Comparison of ENCODE assay signal across 8 cellular contexts in genomic region chr11:65416341-65417185, GRCh38. TPM values are rescaled to one million over a fixed set of nuclear protein-coding genes. Genes with fewer than 3 reads are reported as not detected.
A peak's percentile ranks its signal among the peaks of the same experiment; 100 is the strongest.
DNase-seq lines count a peak whose midpoint lies in the region; ATAC-seq and TF ChIP-seq lines count a peak whose summit lies in the region.

No MANE protein-coding gene starts in this region.

- H3K4me3 Mint-ChIP-seq in activated naive CD4-positive, alpha-beta T cell treated with anti-CD3 and anti-CD28 coated beads, Interleukin-2, amount 10 ng/mL, durations not matched to agents 7 days and 5 days = peak overlapping the region; percentile 87
- H3K4me3 Mint-ChIP-seq in osteocyte (ENCODE audit: unreplicated experiment) = peak overlapping the region; percentile 72

- peak; percentile 71 for DNase-seq in AML-193 (lab: John Stamatoyannopoulos, UW)
- peak; percentile 80 for DNase-seq in SK-MEL-5 (ENCODE audit: low read depth, low spot score)
- DNase-seq in activated naive CD4-positive, alpha-beta T cell treated with anti-CD3 and anti-CD28 coated beads, Interleukin-2, amount 10 ng/mL, durations not matched to agents 7 days and 5 days = peak; percentile 95
- DNase-seq in germinal center (ENCODE audit: low spot score) = peak; percentile 91
- peak; percentile 97 for DNase-seq in osteocyte (ENCODE audit: extremely low spot score, unreplicated experiment)
- DNase-seq in thoracic aorta (ENCODE audit: low spot score) = peak; percentile 73

- H2AFZ ChIP-seq in KMS-11 (ENCODE audit: low read depth) = 0 out of 2 replicates have a peak overlapping the region, but pooled peaks have one; percentile 32

- H3K27me3 ChIP-seq in KMS-11 (ENCODE audit: insufficient read depth, low read depth) (no peaks in the 10 kb centered on the region), thoracic aorta (replicated peaks; ENCODE audit: insufficient read depth) (no peaks in the 10 kb centered on the region)

- H3K9ac ChIP-seq in KMS-11 = peak overlapping the region; percentile 99

- H4K20me1 ChIP-seq in KMS-11 (ENCODE audit: insufficient read depth) = no peaks in the 10 kb centered on the region

- H3K4me1 Mint-ChIP-seq in activated naive CD4-positive, alpha-beta T cell treated with anti-CD3 and anti-CD28 coated beads, Interleukin-2, amount 10 ng/mL, durations not matched to agents 7 days and 5 days = peaks cover 49% of the 10 kb centered on the region
- H3K4me1 Mint-ChIP-seq in osteocyte (ENCODE audit: unreplicated experiment) = peaks cover 63% of the 10 kb centered on the region

- peak overlapping the region; percentile 97 for H3K27ac Mint-ChIP-seq in activated naive CD4-positive, alpha-beta T cell treated with anti-CD3 and anti-CD28 coated beads, Interleukin-2, amount 10 ng/mL, durations not matched to agents 7 days and 5 days
- peak overlapping the region; percentile 99 for H3K27ac Mint-ChIP-seq in osteocyte (ENCODE audit: unreplicated experiment)

- peaks cover 39% of the 10 kb centered on the region for H3K79me2 ChIP-seq in KMS-11 (ENCODE audit: insufficient read depth, low read depth)

- no peaks in the 10 kb centered on the region for H3K9me3 ChIP-seq in thoracic aorta

- no peaks in the 10 kb centered on the region for H3K9me3 Mint-ChIP-seq in activated naive CD4-positive, alpha-beta T cell treated with anti-CD3 and anti-CD28 coated beads, Interleukin-2, amount 10 ng/mL, durations not matched to agents 7 days and 5 days
- no peaks in the 10 kb centered on the region for H3K9me3 Mint-ChIP-seq in osteocyte (ENCODE audit: unreplicated experiment)

- H3K4me3 ChIP-seq in KMS-11 (IDR thresholded peaks at IDR 0.05; ENCODE audit: insufficient read depth, low read depth, low read length) (peak overlapping the region; percentile 45), thoracic aorta (peak overlapping the region; percentile 94)

- peak; percentile 89 for TF ChIP-seq CTCF in KMS-11 (conservative IDR thresholded peaks at IDR 0.05; ENCODE audit: low read depth, low read length)
- TF ChIP-seq CTCF in osteocyte (IDR thresholded peaks at IDR 0.05) = peak; percentile 97
- peak; percentile 96 for TF ChIP-seq CTCF in thoracic aorta (IDR thresholded peaks at IDR 0.05)

- H3K4me1 ChIP-seq in KMS-11 (ENCODE audit: low read depth, poor library complexity, severe bottlenecking) (peaks cover 44% of the 10 kb centered on the region), thoracic aorta (ENCODE audit: control insufficient read depth in 1 of 2, low read depth in 2 of 2) (peaks cover 39 to 52% of the 10 kb centered on the region in 2 donors)

- peak overlapping the region; percentile 99 for H3K4me2 ChIP-seq in KMS-11

- H3K36me3 Mint-ChIP-seq in activated naive CD4-positive, alpha-beta T cell treated with anti-CD3 and anti-CD28 coated beads, Interleukin-2, amount 10 ng/mL, durations not matched to agents 7 days and 5 days = peaks cover 8% of the 10 kb centered on the region
- peaks cover 2% of the 10 kb centered on the region for H3K36me3 Mint-ChIP-seq in osteocyte (ENCODE audit: unreplicated experiment)

- no peaks in the 10 kb centered on the region for H3K36me3 ChIP-seq in KMS-11 (ENCODE audit: insufficient read depth)
- peaks cover 10% of the 10 kb centered on the region for H3K36me3 ChIP-seq in thoracic aorta

- ATAC-seq in GM18909 (IDR thresholded peaks at IDR 0.05; ENCODE audit: poor library complexity, unreplicated experiment) (peak; percentile 32), thoracic aorta (ENCODE audit: insufficient number of reproducible peaks, low FRiP score, low read depth) (no peak)

- CTCF ChIA-PET in activated naive CD4-positive, alpha-beta T cell treated with anti-CD3 and anti-CD28 coated beads, Interleukin-2, amount 10 ng/mL, durations not matched to agents 7 days and 5 days (lab: Charles Lee) = interaction anchor here (0.6 to 10.4 kb wide), 24 partner anchors 11 to 115 kb away, joined by 3 to 146 read pairs (median 6); partner anchors contain the start of genes FRMD8, MALAT1 and SCYL1

- in situ Hi-C loops in SK-MEL-5 (cut with HindIII; ENCODE audit: low pct_unique_long_range_greater_than_20kb, low sequenced_read_pairs) = no loop called here

- H3K27me3 Mint-ChIP-seq in activated naive CD4-positive, alpha-beta T cell treated with anti-CD3 and anti-CD28 coated beads, Interleukin-2, amount 10 ng/mL, durations not matched to agents 7 days and 5 days = no peaks in the 10 kb centered on the region
- no peaks in the 10 kb centered on the region for H3K27me3 Mint-ChIP-seq in osteocyte (ENCODE audit: unreplicated experiment)

- H3K27ac ChIP-seq in KMS-11 (peak overlapping the region; percentile 100), thoracic aorta (peak overlapping the region; percentile 100)

RNA-seq across cellular contexts. Expression of gene NEAT1, which starts 6.0 kb away (rescaled TPM):
- total RNA-seq in SK-MEL-5 (2014; rRNA removed; shearing (Covaris generic)) = 13.3 and 17.2 TPM in 2 replicates
- polyA plus RNA-seq in SK-MEL-5 (2015; cell fraction: cytosol; rRNA removed) = 92.3 and 140 TPM in 2 replicates
- 4,541 and 4,715 TPM in 2 replicates for polyA plus RNA-seq in SK-MEL-5 (2015; cell fraction: nucleus; rRNA removed)
- total RNA-seq in osteocyte (300 and 534 TPM in 2 replicates), thoracic aorta (1,000 to 10,000 TPM in 1 of 2 donors, 100 to 1,000 TPM in 1; 848 to 1,659 TPM)

RNA-seq across cellular contexts. Expression of gene FRMD8, which starts 30.1 kb away (rescaled TPM):
- 36.4 and 37.5 TPM in 2 replicates for total RNA-seq in SK-MEL-5 (2014; rRNA removed; shearing (Covaris generic))
- polyA plus RNA-seq in SK-MEL-5 (2015; cell fraction: cytosol; rRNA removed) = 71.8 and 107 TPM in 2 replicates
- 89.4 and 95.0 TPM in 2 replicates for polyA plus RNA-seq in SK-MEL-5 (2015; cell fraction: nucleus; rRNA removed)
- total RNA-seq in osteocyte = 62.8 and 65.8 TPM in 2 replicates
- total RNA-seq in thoracic aorta = 10 to 100 TPM; 45.2 to 45.9 TPM

RNA-seq across cellular contexts. Expression of gene SLC25A45, which starts 34.1 kb away (rescaled TPM):
- total RNA-seq in SK-MEL-5 (2014; rRNA removed; shearing (Covaris generic)) = 3.4 and 4.6 TPM in 2 replicates
- polyA plus RNA-seq in SK-MEL-5 (2015; cell fraction: cytosol; rRNA removed) = 4.9 and 9.4 TPM in 2 replicates
- polyA plus RNA-seq in SK-MEL-5 (2015; cell fraction: nucleus; rRNA removed) = 24.3 and 28.9 TPM in 2 replicates
- total RNA-seq in osteocyte = 9.9 and 10.8 TPM in 2 replicates
- 10 to 100 TPM; 19.0 to 26.7 TPM for total RNA-seq in thoracic aorta

Comparison
In these comparisons a context has a peak if more than half of its experiments do, and no peak if none do; other contexts are left out.
1. RNA of gene NEAT1, which starts 6.0 kb away (total RNA-seq): 848 to 1,659 TPM in thoracic aorta and 300 to 534 TPM in osteocyte; 13.3 to 17.2 TPM in SK-MEL-5; every median in the first group is over 10 times any median in the second.
2. Peak in every context shown above with its lines, with median percentiles within 50 percentile points of each other: DNase-seq and CTCF ChIP-seq.